ENCODE assay signal across 28 cellular contexts in the genomic region with DNA sequence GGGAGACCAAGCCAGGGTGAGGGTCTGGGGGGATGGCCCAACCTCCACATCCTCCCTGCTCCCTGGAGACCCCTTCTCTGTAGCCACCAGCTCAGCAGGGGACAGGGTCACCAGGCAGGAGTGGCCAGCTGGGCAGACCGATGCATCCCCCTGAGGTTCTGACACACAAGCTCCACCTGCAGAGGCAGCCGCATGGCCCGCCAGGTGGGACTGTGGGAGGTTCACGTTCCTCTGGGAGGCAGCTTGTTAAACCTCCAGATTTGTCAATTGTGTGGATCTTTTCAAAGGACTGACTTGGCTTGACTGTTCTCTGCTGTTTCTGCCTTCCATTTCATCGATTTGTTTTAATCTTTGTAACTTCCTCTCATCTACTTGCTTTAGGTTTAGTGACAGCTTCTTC. TPM values are rescaled to one million over a fixed set of nuclear protein-coding genes. Genes with fewer than 3 reads are reported as not detected.
"Had no signal": no experiment of that assay in that cellular context is flagged by ENCODE, and none has a peak within 500 bp of the region (broad histone marks: within the 10 kb centered on the region; RNA-seq: fewer than 3 reads in every experiment).

No MANE protein-coding gene starts in this region.

- DNase-seq: activated CD4-positive, CD25-positive, alpha-beta regulatory T cell treated with anti-CD3 and anti-CD28 coated beads, Interleukin-2, amount 50 U/mL, for 72 hours; activated T-cell treated with anti-CD3 and anti-CD28 coated beads, Interleukin-2, amount 50 U/mL, for 1 hour; colonic mucosa; endodermal cell; heart right ventricle; islet precursor cell; left colon; mesendoderm; mucosa of descending colon; naive B cell; retina; sigmoid colon; stimulated activated CD4-positive, alpha-beta T cell treated with anti-CD3 and anti-CD28 coated beads, Interleukin-2, amount 100 ng/mL, for 48 hours; stimulated activated CD8-positive, alpha-beta memory T cell treated with anti-CD3 and anti-CD28 coated beads, Interleukin-4, amount 100 ng/mL, for 48 hours; stimulated activated naive B cell treated with anti-CD40 and anti-IgM and Interleukin-4, amounts not matched to agents 10 μg/mL and 1 μg/mL and 100 μg/mL, for 72 hours had no signal

- H3K9me3 ChIP-seq: ascending aorta, breast epithelium, colonic mucosa, gastroesophageal sphincter, heart right ventricle, mucosa of descending colon, sigmoid colon, thoracic aorta, vagina had no signal

- H3K4me1 ChIP-seq: ascending aorta, breast epithelium, colonic mucosa, vagina had no signal

- H3K27me3 Mint-ChIP-seq: activated T-helper 17 cell treated with anti-CD3 and anti-CD28 coated beads, Interleukin-2, amount 50 U/mL, for 72 hours; naive B cell; progenitor cell of endocrine pancreas; stimulated activated naive B cell treated with anti-CD40 and anti-IgM and Interleukin-4, amounts not matched to agents 10 μg/mL and 1 μg/mL and 100 μg/mL, for 72 hours; type B pancreatic cell had no signal

- H3K4me3 Mint-ChIP-seq: activated T-helper 17 cell treated with anti-CD3 and anti-CD28 coated beads, Interleukin-2, amount 50 U/mL, for 72 hours; endodermal cell; naive B cell; stimulated activated naive B cell treated with anti-CD40 and anti-IgM and Interleukin-4, amounts not matched to agents 10 μg/mL and 1 μg/mL and 100 μg/mL, for 72 hours; T-helper 2 cell treated with Interferon-gamma antibody and Interleukin-4, amounts not matched to agents 5 μg/mL and 100 μg/mL, for 36 hours; type B pancreatic cell had no signal

- H3K27ac ChIP-seq: ascending aorta, breast epithelium, colonic mucosa, epithelial cell of prostate, gastroesophageal sphincter, heart right ventricle, thoracic aorta, vagina, VCaP had no signal

- ATAC-seq: activated naive CD4-positive, alpha-beta T cell treated with anti-CD3 and anti-CD28 coated beads, Interleukin-2, amount 50 U/mL, for 72 hours; activated T-helper 17 cell treated with anti-CD3 and anti-CD28 coated beads, Interleukin-2, amount 50 U/mL, for 72 hours; gastroesophageal sphincter; heart right ventricle; left colon; mucosa of descending colon; stimulated activated naive B cell treated with anti-CD40 and anti-IgM and Interleukin-4, amounts not matched to agents 10 μg/mL and 1 μg/mL and 100 μg/mL, for 72 hours had no signal

- H3K4me3 ChIP-seq: ascending aorta, breast epithelium, colonic mucosa, gastroesophageal sphincter, heart right ventricle, mucosa of descending colon, sigmoid colon, thoracic aorta, vagina had no signal

- H3K4me1 Mint-ChIP-seq: activated T-helper 17 cell treated with anti-CD3 and anti-CD28 coated beads, Interleukin-2, amount 50 U/mL, for 72 hours; endodermal cell had no signal

- H3K27me3 ChIP-seq: ascending aorta, breast epithelium, colonic mucosa, gastroesophageal sphincter, heart right ventricle, sigmoid colon, vagina had no signal

- H3K36me3 ChIP-seq: breast epithelium had no signal

- H3K9me3 Mint-ChIP-seq: activated naive CD4-positive, alpha-beta T cell treated with anti-CD3 and anti-CD28 coated beads, Interleukin-2, amount 50 U/mL, for 72 hours; activated T-helper 17 cell treated with anti-CD3 and anti-CD28 coated beads, Interleukin-2, amount 50 U/mL, for 72 hours; endodermal cell; naive B cell; stimulated activated naive B cell treated with anti-CD40 and anti-IgM and Interleukin-4, amounts not matched to agents 10 μg/mL and 1 μg/mL and 100 μg/mL, for 72 hours; T-helper 2 cell treated with Interferon-gamma antibody and Interleukin-4, amounts not matched to agents 5 μg/mL and 100 μg/mL, for 36 hours; type B pancreatic cell had no signal

- H3K27ac Mint-ChIP-seq: activated naive CD4-positive, alpha-beta T cell treated with anti-CD3 and anti-CD28 coated beads, Interleukin-2, amount 50 U/mL, for 72 hours; activated T-helper 17 cell treated with anti-CD3 and anti-CD28 coated beads, Interleukin-2, amount 50 U/mL, for 72 hours; endodermal cell; naive B cell; progenitor cell of endocrine pancreas; stimulated activated naive B cell treated with anti-CD40 and anti-IgM and Interleukin-4, amounts not matched to agents 10 μg/mL and 1 μg/mL and 100 μg/mL, for 72 hours; T-helper 2 cell treated with Interferon-gamma antibody and Interleukin-4, amounts not matched to agents 5 μg/mL and 100 μg/mL, for 36 hours; type B pancreatic cell had no signal

RNA-seq across cellular contexts. Expression of gene FGF22, which starts 14.4 kb away (rescaled TPM):
- total RNA-seq: activated naive CD4-positive, alpha-beta T cell treated with anti-CD3 and anti-CD28 coated beads, Interleukin-2, amount 50 U/mL, for 72 hours; ascending aorta; colonic mucosa; left colon; osteoblast; vagina had no signal

RNA-seq across cellular contexts. Expression of gene HCN2, which starts 35.6 kb away (rescaled TPM):
- total RNA-seq: ascending aorta, thoracic aorta had no signal
